Comparison of ENCODE assay signal across 12 cellular contexts in genomic region chr3:160577551-160578195, GRCh38. TPM values are rescaled to one million over a fixed set of nuclear protein-coding genes. Genes with fewer than 3 reads are reported as not detected.
DNase-seq lines count a peak whose midpoint lies in the region; ATAC-seq, FAIRE-seq and TF ChIP-seq lines count a peak whose summit lies in the region.
"Had no signal": no experiment of that assay in that cellular context is flagged by ENCODE, and none has a peak within 500 bp of the region (broad histone marks: within the 10 kb centered on the region; RNA-seq: fewer than 3 reads in every experiment).

No MANE protein-coding gene starts in this region.

- intact Hi-C loops in activated CD4-positive, alpha-beta T cell treated with anti-CD3 and anti-CD28 coated beads, Interleukin-2, amount 10 ng/mL, durations not matched to agents 24 days and 14 days (cut with micrococcal nuclease): no loop called here

- H3K4me1 ChIP-seq in astrocyte (ENCODE audit: insufficient read depth, low read length): no peaks in the 10 kb centered on the region

- H3K9me3 Mint-ChIP-seq in astrocyte (ENCODE audit: unreplicated experiment): no peaks in the 10 kb centered on the region
- peaks cover 13% of the 10 kb centered on the region for H3K9me3 Mint-ChIP-seq in activated CD4-positive, alpha-beta T cell treated with anti-CD3 and anti-CD28 coated beads, Interleukin-2, amount 10 ng/mL, durations not matched to agents 24 days and 14 days

- peaks cover 3% of the 10 kb centered on the region for H3K36me3 Mint-ChIP-seq in astrocyte (ENCODE audit: low read depth, unreplicated experiment)
- no peaks in the 10 kb centered on the region for H3K36me3 Mint-ChIP-seq in activated CD4-positive, alpha-beta T cell treated with anti-CD3 and anti-CD28 coated beads, Interleukin-2, amount 10 ng/mL, durations not matched to agents 24 days and 14 days (ENCODE audit: low read depth)

- H3K4me1 Mint-ChIP-seq in astrocyte (ENCODE audit: low read depth, unreplicated experiment): no peaks in the 10 kb centered on the region
- H3K4me1 Mint-ChIP-seq in activated CD4-positive, alpha-beta T cell treated with anti-CD3 and anti-CD28 coated beads, Interleukin-2, amount 10 ng/mL, durations not matched to agents 24 days and 14 days: no peaks in the 10 kb centered on the region

- peak; percentile 24 for DNase-seq in LHCN-M2 (ENCODE audit: low read depth)
- peak; percentile 45 for DNase-seq in astrocyte (ENCODE audit: low read depth)
- DNase-seq in kidney epithelial cell (ENCODE audit: low read depth): no peak
- DNase-seq in mesenteric fat pad (ENCODE audit: low spot score): no peak
- DNase-seq in activated CD4-positive, alpha-beta T cell treated with anti-CD3 and anti-CD28 coated beads, Interleukin-2, amount 10 ng/mL, durations not matched to agents 24 days and 14 days: no peak
- DNase-seq in GDM1 (lab: John Stamatoyannopoulos, UW): no peak
- DNase-seq: activated gamma-delta T cell treated with Interleukin-2 at 50 U/mL for 16 hours; glutamatergic neuron; stimulated activated naive CD4-positive, alpha-beta T cell treated with Interleukin-2 at 50 U/mL for 16 hours had no signal

- H3K27me3 Mint-ChIP-seq in astrocyte (ENCODE audit: low read depth, unreplicated experiment): no peaks in the 10 kb centered on the region
- peaks cover 21% of the 10 kb centered on the region for H3K27me3 Mint-ChIP-seq in activated CD4-positive, alpha-beta T cell treated with anti-CD3 and anti-CD28 coated beads, Interleukin-2, amount 10 ng/mL, durations not matched to agents 24 days and 14 days

- H3K36me3 ChIP-seq in astrocyte (ENCODE audit: insufficient read depth, low read length): no peaks in the 10 kb centered on the region
- H3K36me3 ChIP-seq in kidney epithelial cell (ENCODE audit: control insufficient read depth, insufficient read depth, low read length): no peaks in the 10 kb centered on the region

- no peak overlapping the region for H3K4me3 Mint-ChIP-seq in astrocyte (ENCODE audit: unreplicated experiment)
- H3K4me3 Mint-ChIP-seq in activated CD4-positive, alpha-beta T cell treated with anti-CD3 and anti-CD28 coated beads, Interleukin-2, amount 10 ng/mL, durations not matched to agents 24 days and 14 days: no peak overlapping the region

- no peak for FAIRE-seq in astrocyte (lab: Jason Lieb, UNC)

- no peak overlapping the region for H3K27ac Mint-ChIP-seq in astrocyte (ENCODE audit: unreplicated experiment)
- H3K27ac Mint-ChIP-seq in activated CD4-positive, alpha-beta T cell treated with anti-CD3 and anti-CD28 coated beads, Interleukin-2, amount 10 ng/mL, durations not matched to agents 24 days and 14 days: no peak overlapping the region

- no peak for ATAC-seq in HG03039 (IDR thresholded peaks at IDR 0.05; ENCODE audit: unreplicated experiment)
- ATAC-seq: sciatic nerve had no signal

- no peaks in the 10 kb centered on the region for H3K9me3 ChIP-seq in astrocyte (ENCODE audit: insufficient read depth, low read depth, low read length)

- no peaks in the 10 kb centered on the region for H3K27me3 ChIP-seq in astrocyte (ENCODE audit: insufficient read depth, low read length)
- H3K27me3 ChIP-seq in kidney epithelial cell (ENCODE audit: control insufficient read depth, insufficient read depth, low read length): no peaks in the 10 kb centered on the region

- no peak overlapping the region for H3K4me3 ChIP-seq in astrocyte (ENCODE audit: insufficient read depth, low read depth, low read length)
- no peak overlapping the region for H3K4me3 ChIP-seq in kidney epithelial cell (ENCODE audit: low read depth, low read length)

- TF ChIP-seq CTCF in C4-2B (conservative IDR thresholded peaks at IDR 0.05): peak; percentile 36
- peak; percentile 32 for TF ChIP-seq CTCF in astrocyte (IDR thresholded peaks at IDR 0.05; ENCODE audit: insufficient read depth, low read depth, low read length)
- TF ChIP-seq CTCF in kidney epithelial cell (IDR thresholded peaks at IDR 0.05; ENCODE audit: insufficient read depth, low read length, poor library complexity, severe bottlenecking): peak; percentile 45

- H3K79me2 ChIP-seq in astrocyte (ENCODE audit: insufficient read depth, low read length): no peaks in the 10 kb centered on the region

- no peak overlapping the region for H3K4me2 ChIP-seq in astrocyte (ENCODE audit: low read length)

- no peak overlapping the region for H3K27ac ChIP-seq in C4-2B
- H3K27ac ChIP-seq in astrocyte (ENCODE audit: low read depth, low read length): no peak overlapping the region

- H3K9ac ChIP-seq in astrocyte (ENCODE audit: low read length): no peak overlapping the region

- H4K20me1 ChIP-seq in astrocyte (ENCODE audit: insufficient read depth, low read length): no peaks in the 10 kb centered on the region

- no peak overlapping the region for H2AFZ ChIP-seq in astrocyte (ENCODE audit: low read depth, low read length)

RNA-seq across cellular contexts. Expression of gene KPNA4, which starts 12.3 kb away (rescaled TPM):
- total RNA-seq in LHCN-M2 (2014; rRNA removed): 26.7 and 29.4 TPM in 2 replicates
- 22.1 TPM for polyA plus RNA-seq in LHCN-M2 (2012)
- 80.8 and 105 TPM in 2 replicates for total RNA-seq in astrocyte
- 34.4 and 38.0 TPM in 2 replicates for total RNA-seq in kidney epithelial cell
- total RNA-seq in mesenteric fat pad: 64.3 TPM
- total RNA-seq in activated CD4-positive, alpha-beta T cell treated with anti-CD3 and anti-CD28 coated beads, Interleukin-2, amount 10 ng/mL, durations not matched to agents 24 days and 14 days: 72.5 and 75.9 TPM in 2 replicates

Comparison
In these comparisons a context has a peak if more than half of its experiments do, and no peak if none do; other contexts are left out.
1. DNase-seq: peak in LHCN-M2 (single experiment) and astrocyte (single experiment); none in kidney epithelial cell (single experiment), mesenteric fat pad (single experiment), activated CD4-positive, alpha-beta T cell treated with anti-CD3 and anti-CD28 coated beads, Interleukin-2, amount 10 ng/mL, durations not matched to agents 24 days and 14 days (single experiment) and GDM1 (single experiment).
2. Peak in every context shown above with its lines, with median percentiles within 50 percentile points of each other: CTCF ChIP-seq.